26 cellular contexts compared by ENCODE assay signal in genomic region chr6:130922922-130923321, GRCh38.
"Had no signal": no experiment of that assay in that cellular context is flagged by ENCODE, and none has a peak within 500 bp of the region (broad histone marks: within the 10 kb centered on the region; RNA-seq: fewer than 3 reads in every experiment).

No MANE protein-coding gene starts in this region.

- H3K4me1 ChIP-seq: esophagus squamous epithelium, sigmoid colon had no signal

- H3K27ac ChIP-seq: esophagus squamous epithelium, neutrophil, sigmoid colon, tibial nerve had no signal

- H3K27me3 ChIP-seq: esophagus squamous epithelium, neutrophil, sigmoid colon, tibial nerve had no signal

- ATAC-seq: activated naive CD8-positive, alpha-beta T cell treated with anti-CD3 and anti-CD28 coated beads, Interleukin-2, amount 50 U/mL, for 24 hours; activated T-helper 17 cell treated with anti-CD3 and anti-CD28 coated beads, Interleukin-2, amount 50 U/mL, for 72 hours; left cardiac atrium; left ventricle myocardium superior had no signal

- H3K36me3 ChIP-seq: neutrophil, tibial nerve had no signal

- H3K9me3 ChIP-seq: esophagus squamous epithelium, neutrophil, sigmoid colon, tibial nerve had no signal

- H3K4me3 ChIP-seq: esophagus squamous epithelium, sigmoid colon, tibial nerve had no signal

- FAIRE-seq: islet of Langerhans, small intestine had no signal

- DNase-seq: activated CD4-positive, alpha-beta memory T cell treated with anti-CD3 and anti-CD28 coated beads, Interleukin-2, amount 10 ng/mL, durations not matched to agents 7 days and 5 days; activated CD4-positive, alpha-beta T cell treated with anti-CD3 and anti-CD28 coated beads for 1 hour; activated CD4-positive, alpha-beta T cell treated with anti-CD3 and anti-CD28 coated beads, Interleukin-2, amount 10 ng/mL, durations not matched to agents 7 days and 5 days; activated CD8-positive, alpha-beta memory T cell treated with anti-CD3 and anti-CD28 coated beads, Interleukin-2, amount 50 U/mL, for 48 hours; activated gamma-delta T cell treated with Interleukin-2 at 50 U/mL for 16 hours; activated naive CD4-positive, alpha-beta T cell treated with anti-CD3 and anti-CD28 coated beads, Interleukin-2, amount 50 U/mL, for 16 hours; activated naive CD8-positive, alpha-beta T cell treated with anti-CD3 and anti-CD28 coated beads, Interleukin-2, amount 50 U/mL, for 24 hours; activated T-cell treated with anti-CD3 and anti-CD28 coated beads, Interleukin-2, amount 50 U/mL, for 24 hours; amygdala; central memory CD4-positive, alpha-beta T cell; endodermal cell; esophagus squamous epithelium; foreskin melanocyte; glutamatergic neuron; left cardiac atrium; left ventricle myocardium superior; retina; sigmoid colon; stimulated activated CD4-positive, alpha-beta T cell treated with anti-CD3 and anti-CD28 coated beads, Interleukin-4, amount 100 ng/mL, for 4 hours; stimulated activated CD8-positive, alpha-beta memory T cell treated with anti-CD3 and anti-CD28 coated beads, Interleukin-4, amount 100 ng/mL, for 48 hours; stimulated activated naive CD4-positive, alpha-beta T cell had no signal
